Comparison of ENCODE assay signal across 11 cellular contexts in genomic region chr9:37966443-37967271, GRCh38.
DNase-seq lines count a peak whose midpoint lies in the region; ATAC-seq, FAIRE-seq and TF ChIP-seq lines count a peak whose summit lies in the region.
"Had no signal": no experiment of that assay in that cellular context is flagged by ENCODE, and none has a peak within 500 bp of the region (broad histone marks: within the 10 kb centered on the region; RNA-seq: fewer than 3 reads in every experiment).

No MANE protein-coding gene starts in this region.

- BruUV-seq in MCF 10A (replicated peaks; lab: Mats Ljungman, UMichigan) (no TSS peak), mammary epithelial cell (replicated peaks; lab: Mats Ljungman, UMichigan) (no TSS peak)

- H4K20me1 ChIP-seq in mammary epithelial cell (ENCODE audit: insufficient read depth, low read length): no peaks in the 10 kb centered on the region

- no peaks in the 10 kb centered on the region for H3K9me3 ChIP-seq in mammary epithelial cell (replicated peaks; ENCODE audit: insufficient read depth, low read length)
- no peaks in the 10 kb centered on the region for H3K9me3 ChIP-seq in breast epithelium
- H3K9me3 ChIP-seq in lower lobe of right lung: no peaks in the 10 kb centered on the region

- WGBS in mammary epithelial cell (ENCODE audit: low coverage, missing lambda C conversion rate): 69% methylated on average over 6 of the region's 9 CpGs

- H3K4me3 Mint-ChIP-seq in MCF 10A (ENCODE audit: unreplicated experiment): no peak overlapping the region
- H3K4me3 Mint-ChIP-seq in activated naive CD8-positive, alpha-beta T cell treated with anti-CD3 and anti-CD28 coated beads for 36 hours: no peak overlapping the region

- no peaks in the 10 kb centered on the region for H3K27me3 Mint-ChIP-seq in MCF 10A (ENCODE audit: insufficient read depth, unreplicated experiment)
- no peaks in the 10 kb centered on the region for H3K27me3 Mint-ChIP-seq in activated naive CD8-positive, alpha-beta T cell treated with anti-CD3 and anti-CD28 coated beads for 36 hours

- CTCF ChIA-PET in MCF 10A (lab: Yijun Ruan, JAX): interaction anchor here (0.5 to 1.7 kb wide), 8 partner anchors 30 to 560 kb away, joined by 3 to 5 read pairs (median 4); no protein-coding TSS in a partner anchor
- CTCF ChIA-PET in mammary epithelial cell (lab: Charles Lee; ENCODE audit: low non-redundant PET): interaction anchor here (0.7 kb wide), 1 partner anchor 81 kb away, joined by 3 read pairs; no protein-coding TSS in a partner anchor

- H3K4me1 Mint-ChIP-seq in MCF 10A (ENCODE audit: insufficient read depth, unreplicated experiment): peaks cover 50% of the 10 kb centered on the region
- H3K4me1 Mint-ChIP-seq in activated naive CD8-positive, alpha-beta T cell treated with anti-CD3 and anti-CD28 coated beads for 36 hours: peaks cover 19% of the 10 kb centered on the region

- no peaks in the 10 kb centered on the region for H3K9me3 Mint-ChIP-seq in MCF 10A (ENCODE audit: unreplicated experiment)
- no peaks in the 10 kb centered on the region for H3K9me3 Mint-ChIP-seq in activated naive CD8-positive, alpha-beta T cell treated with anti-CD3 and anti-CD28 coated beads for 36 hours

- POLR2A ChIA-PET in MCF 10A (lab: Yijun Ruan, JAX): interaction anchor here (0.6 to 2.1 kb wide), 10 partner anchors 17 to 230 kb away, joined by 3 to 6 read pairs (median 4); partner anchors contain the start of gene SHB

- no peak for TF ChIP-seq POLR2A in breast epithelium (IDR thresholded peaks at IDR 0.05)
- no peak for TF ChIP-seq POLR2A in H54 (IDR thresholded peaks at IDR 0.05; ENCODE audit: low read depth, low read length)

- H3K36me3 ChIP-seq in mammary epithelial cell (ENCODE audit: insufficient read depth, low read length): peaks cover 3% of the 10 kb centered on the region
- H3K36me3 ChIP-seq in breast epithelium: no peaks in the 10 kb centered on the region
- H3K36me3 ChIP-seq in lower lobe of right lung: peaks cover 5% of the 10 kb centered on the region

- no peaks in the 10 kb centered on the region for H3K36me3 Mint-ChIP-seq in MCF 10A (ENCODE audit: insufficient read depth, unreplicated experiment)
- no peaks in the 10 kb centered on the region for H3K36me3 Mint-ChIP-seq in activated naive CD8-positive, alpha-beta T cell treated with anti-CD3 and anti-CD28 coated beads for 36 hours

- H3K9ac ChIP-seq in mammary epithelial cell (ENCODE audit: insufficient read depth, low read length): no peak overlapping the region

- dilution Hi-C loops in mammary epithelial cell (cut with HindIII; ENCODE audit: low sequenced_read_pairs): no loop called here

- DNase-seq in MCF 10A (ENCODE audit: unreplicated experiment) (peak; percentile 24), mammary epithelial cell (no peak), breast epithelium (ENCODE audit: low spot score in 2 of 2) (no peak), lower lobe of right lung (no peak), NCI-H446 treated with DMSO at 0.1 percent for 48 hours (lab: John Stamatoyannopoulos, UW) (no peak), H54 (ENCODE audit: insufficient read length, low spot score) (no peak), iPS-NIHi11 (ENCODE audit: low spot score) (no peak)
- no peak for DNase-seq in activated naive CD8-positive, alpha-beta T cell treated with anti-CD3 and anti-CD28 coated beads for 36 hours
- DNase-seq: effector CD4-positive, alpha-beta T cell; left cardiac atrium; NCI-H345 had no signal

- H3K27me3 ChIP-seq in mammary epithelial cell (ENCODE audit: insufficient read depth, low read length): no peaks in the 10 kb centered on the region
- no peaks in the 10 kb centered on the region for H3K27me3 ChIP-seq in breast epithelium
- no peaks in the 10 kb centered on the region for H3K27me3 ChIP-seq in lower lobe of right lung (ENCODE audit: low read depth)

- no peak overlapping the region for H3K4me2 ChIP-seq in mammary epithelial cell (ENCODE audit: insufficient read depth, low read depth, low read length)

- in situ Hi-C loops in mammary epithelial cell (cut with MboI; ENCODE audit: low sequenced_read_pairs in 2 of 2): no loop called here

- peak overlapping the region; percentile 92 for H3K27ac Mint-ChIP-seq in MCF 10A (ENCODE audit: low read depth, unreplicated experiment)
- no peak overlapping the region for H3K27ac Mint-ChIP-seq in activated naive CD8-positive, alpha-beta T cell treated with anti-CD3 and anti-CD28 coated beads for 36 hours

- ATAC-seq in lower lobe of right lung: peak; percentile 40 to 56
- ATAC-seq: left cardiac atrium had no signal

- no peak overlapping the region for H2AFZ ChIP-seq in mammary epithelial cell (ENCODE audit: low read depth, low read length)

- intact Hi-C loops in MCF 10A (cut with micrococcal nuclease): loop anchor here (1.0 to 5.0 kb wide), 3 partner anchors 14 to 100 kb away; no protein-coding TSS in a partner anchor
- intact Hi-C loops in mammary epithelial cell (cut with micrococcal nuclease): loop anchor here (2.0 to 5.0 kb wide), 3 partner anchors 51 to 102 kb away; partner anchors contain the start of gene SHB
- intact Hi-C loops in breast epithelium (cut with DNase I; ENCODE audit: low total_unique reads): no loop called here
- intact Hi-C loops in lower lobe of right lung (cut with DNase I): no loop called here

- peaks cover 83% of the 10 kb centered on the region for H3K4me1 ChIP-seq in mammary epithelial cell (ENCODE audit: insufficient read depth, low read length)
- H3K4me1 ChIP-seq in breast epithelium: peaks cover 0 to 16% of the 10 kb centered on the region in 2 donors
- H3K4me1 ChIP-seq in lower lobe of right lung: peaks cover 65% of the 10 kb centered on the region

- peaks cover 50% of the 10 kb centered on the region for H3K79me2 ChIP-seq in mammary epithelial cell (ENCODE audit: insufficient read depth, low read length)

- no peak overlapping the region for H3K4me3 ChIP-seq in mammary epithelial cell (replicated peaks in 1 of 3; ENCODE audit: insufficient read depth in 1 of 3, low read depth in 2 of 3, low read length in 3 of 3)
- H3K4me3 ChIP-seq in breast epithelium: no peak overlapping the region
- no peak overlapping the region for H3K4me3 ChIP-seq in lower lobe of right lung

- no peak for FAIRE-seq in H54 (lab: Jason Lieb, UNC)

- H3K27ac ChIP-seq in mammary epithelial cell (ENCODE audit: insufficient read depth, low read depth, low read length): no peak overlapping the region
- peak overlapping the region; percentile 81 to 93 for H3K27ac ChIP-seq in breast epithelium
- H3K27ac ChIP-seq in lower lobe of right lung: peak overlapping the region; percentile 66

- no peak for TF ChIP-seq CTCF in MCF 10A (IDR thresholded peaks at IDR 0.05; ENCODE audit: unreplicated experiment)
- TF ChIP-seq CTCF in mammary epithelial cell (conservative IDR thresholded peaks at IDR 0.05 in 1 of 2, IDR thresholded peaks at IDR 0.05 in 1 of 2; ENCODE audit: extremely low read depth in 1 of 2, insufficient read depth in 1 of 2, low read depth in 1 of 2, low read length in 2 of 2): no peak
- no peak for TF ChIP-seq CTCF in breast epithelium (IDR thresholded peaks at IDR 0.05)
- TF ChIP-seq CTCF in lower lobe of right lung (IDR thresholded peaks at IDR 0.05): no peak

Comparison
In these comparisons a context has a peak if more than half of its experiments do, and no peak if none do; other contexts are left out.
1. intact Hi-C loops: an anchor here in MCF 10A (1.0 to 5.0 kb wide) and mammary epithelial cell (2.0 to 5.0 kb wide); none called in breast epithelium and lower lobe of right lung.